17 cellular contexts compared by ENCODE assay signal in genomic region chr7:91291902-91292301, GRCh38.
"Had no signal": no experiment of that assay in that cellular context is flagged by ENCODE, and none has a peak within 500 bp of the region (broad histone marks: within the 10 kb centered on the region; RNA-seq: fewer than 3 reads in every experiment).

No MANE protein-coding gene starts in this region.

- DNase-seq: activated CD4-positive, alpha-beta T cell treated with anti-CD3 and anti-CD28 coated beads for 36 hours; activated CD8-positive, alpha-beta memory T cell treated with anti-CD3 and anti-CD28 coated beads, Interleukin-2, amount 50 U/mL, for 48 hours; activated CD8-positive, alpha-beta T cell treated with anti-CD3 and anti-CD28 coated beads for 36 hours; activated naive CD4-positive, alpha-beta T cell; aorta; foreskin melanocyte; heart left ventricle; islet precursor cell; psoas muscle; spleen; stimulated activated CD4-positive, alpha-beta T cell treated with anti-CD3 and anti-CD28 coated beads, Interleukin-2, amount 100 ng/mL, for 24 hours; stimulated activated naive B cell treated with anti-CD40 and anti-IgM and Interleukin-4, amounts not matched to agents 10 μg/mL and 1 μg/mL and 100 μg/mL, for 72 hours; T-helper 9 cell had no signal

- H3K4me3 Mint-ChIP-seq: activated CD4-positive, alpha-beta T cell treated with anti-CD3 and anti-CD28 coated beads for 36 hours; activated CD8-positive, alpha-beta T cell treated with anti-CD3 and anti-CD28 coated beads for 36 hours; natural killer cell treated with Interleukin-12 subunit alpha and Interleukin-12 subunit beta and Interleukin-15 and Interleukin-18, amount 100 ng/mL, for 72 hours; stimulated activated naive B cell treated with anti-CD40 and anti-IgM and Interleukin-4, amounts not matched to agents 10 μg/mL and 1 μg/mL and 100 μg/mL, for 72 hours had no signal

- ATAC-seq: activated CD4-positive, alpha-beta T cell treated with anti-CD3 and anti-CD28 coated beads for 36 hours; activated CD8-positive, alpha-beta T cell treated with anti-CD3 and anti-CD28 coated beads for 36 hours; heart left ventricle; left lobe of liver; natural killer cell treated with Interleukin-12 subunit alpha and Interleukin-12 subunit beta and Interleukin-15 and Interleukin-18, amount 100 ng/mL, for 72 hours; psoas muscle; sciatic nerve; stimulated activated naive B cell treated with anti-CD40 and anti-IgM and Interleukin-4, amounts not matched to agents 10 μg/mL and 1 μg/mL and 100 μg/mL, for 72 hours had no signal

- H3K27ac Mint-ChIP-seq: activated CD4-positive, alpha-beta T cell treated with anti-CD3 and anti-CD28 coated beads for 36 hours; activated CD8-positive, alpha-beta T cell treated with anti-CD3 and anti-CD28 coated beads for 36 hours; natural killer cell treated with Interleukin-12 subunit alpha and Interleukin-12 subunit beta and Interleukin-15 and Interleukin-18, amount 100 ng/mL, for 72 hours; stimulated activated naive B cell treated with anti-CD40 and anti-IgM and Interleukin-4, amounts not matched to agents 10 μg/mL and 1 μg/mL and 100 μg/mL, for 72 hours had no signal

- H3K27me3 ChIP-seq: breast epithelium, spleen had no signal

- H3K4me1 ChIP-seq: breast epithelium, spleen had no signal

- H3K9me3 Mint-ChIP-seq: activated CD8-positive, alpha-beta T cell treated with anti-CD3 and anti-CD28 coated beads for 36 hours; natural killer cell treated with Interleukin-12 subunit alpha and Interleukin-12 subunit beta and Interleukin-15 and Interleukin-18, amount 100 ng/mL, for 72 hours; stimulated activated naive B cell treated with anti-CD40 and anti-IgM and Interleukin-4, amounts not matched to agents 10 μg/mL and 1 μg/mL and 100 μg/mL, for 72 hours had no signal

- H3K27me3 Mint-ChIP-seq: natural killer cell treated with Interleukin-12 subunit alpha and Interleukin-12 subunit beta and Interleukin-15 and Interleukin-18, amount 100 ng/mL, for 72 hours had no signal

- H3K27ac ChIP-seq: breast epithelium, heart left ventricle, psoas muscle, spleen had no signal

- H3K4me1 Mint-ChIP-seq: activated CD4-positive, alpha-beta T cell treated with anti-CD3 and anti-CD28 coated beads for 36 hours; stimulated activated naive B cell treated with anti-CD40 and anti-IgM and Interleukin-4, amounts not matched to agents 10 μg/mL and 1 μg/mL and 100 μg/mL, for 72 hours had no signal

- H3K36me3 ChIP-seq: breast epithelium, heart left ventricle, spleen had no signal

- H3K36me3 Mint-ChIP-seq: natural killer cell treated with Interleukin-12 subunit alpha and Interleukin-12 subunit beta and Interleukin-15 and Interleukin-18, amount 100 ng/mL, for 72 hours; stimulated activated naive B cell treated with anti-CD40 and anti-IgM and Interleukin-4, amounts not matched to agents 10 μg/mL and 1 μg/mL and 100 μg/mL, for 72 hours had no signal

- H3K4me3 ChIP-seq: breast epithelium, heart left ventricle, psoas muscle, spleen had no signal
